8 cellular contexts compared by ENCODE assay signal in genomic region chr7:36658603-36659516, GRCh38.
DNase-seq lines count a peak whose midpoint lies in the region; ATAC-seq and TF ChIP-seq lines count a peak whose summit lies in the region.

No MANE protein-coding gene starts in this region.

- intact Hi-C loops in activated CD8-positive, alpha-beta T cell treated with anti-CD3 and anti-CD28 coated beads for 36 hours (cut with micrococcal nuclease): no loop called here
- intact Hi-C loops in activated naive CD4-positive, alpha-beta T cell treated with anti-CD3 and anti-CD28 coated beads for 36 hours (cut with micrococcal nuclease): no loop called here

- peaks cover 65% of the 10 kb centered on the region for H3K4me1 Mint-ChIP-seq in activated CD8-positive, alpha-beta T cell treated with anti-CD3 and anti-CD28 coated beads for 36 hours (ENCODE audit: low read depth)
- H3K4me1 Mint-ChIP-seq in activated CD8-positive, alpha-beta T cell treated with anti-CD3 and anti-CD28 coated beads, Interleukin-2, amount 10 ng/mL, durations not matched to agents 7 days and 5 days (ENCODE audit: low read depth): peaks cover 21% of the 10 kb centered on the region
- H3K4me1 Mint-ChIP-seq in immature natural killer cell: peaks cover 83 to 100% of the 10 kb centered on the region in 2 donors
- H3K4me1 Mint-ChIP-seq in activated naive CD4-positive, alpha-beta T cell treated with anti-CD3 and anti-CD28 coated beads for 36 hours (ENCODE audit: low read depth): peaks cover 12% of the 10 kb centered on the region

- peaks cover 25% of the 10 kb centered on the region for H3K36me3 Mint-ChIP-seq in activated CD8-positive, alpha-beta T cell treated with anti-CD3 and anti-CD28 coated beads for 36 hours (ENCODE audit: low read depth)
- peaks cover 11% of the 10 kb centered on the region for H3K36me3 Mint-ChIP-seq in activated CD8-positive, alpha-beta T cell treated with anti-CD3 and anti-CD28 coated beads, Interleukin-2, amount 10 ng/mL, durations not matched to agents 7 days and 5 days (ENCODE audit: low read depth)
- H3K36me3 Mint-ChIP-seq in immature natural killer cell: peaks cover 29 to 56% (median 30%) of the 10 kb centered on the region in 3 donors
- no peaks in the 10 kb centered on the region for H3K36me3 Mint-ChIP-seq in activated naive CD4-positive, alpha-beta T cell treated with anti-CD3 and anti-CD28 coated beads for 36 hours (ENCODE audit: low read depth)

- H3K27ac Mint-ChIP-seq in activated CD8-positive, alpha-beta T cell treated with anti-CD3 and anti-CD28 coated beads for 36 hours: peak overlapping the region; percentile 60
- H3K27ac Mint-ChIP-seq in activated CD8-positive, alpha-beta T cell treated with anti-CD3 and anti-CD28 coated beads, Interleukin-2, amount 10 ng/mL, durations not matched to agents 7 days and 5 days: no peak overlapping the region
- peak overlapping the region; percentile 75 to 97 (median 93) for H3K27ac Mint-ChIP-seq in immature natural killer cell
- H3K27ac Mint-ChIP-seq in activated naive CD4-positive, alpha-beta T cell treated with anti-CD3 and anti-CD28 coated beads for 36 hours: no peak overlapping the region

- no peak overlapping the region for H3K4me3 Mint-ChIP-seq in activated CD8-positive, alpha-beta T cell treated with anti-CD3 and anti-CD28 coated beads for 36 hours
- H3K4me3 Mint-ChIP-seq in activated CD8-positive, alpha-beta T cell treated with anti-CD3 and anti-CD28 coated beads, Interleukin-2, amount 10 ng/mL, durations not matched to agents 7 days and 5 days: no peak overlapping the region
- peak overlapping the region in 1 of 5 donors; percentile 80 for H3K4me3 Mint-ChIP-seq in immature natural killer cell
- H3K4me3 Mint-ChIP-seq in activated naive CD4-positive, alpha-beta T cell treated with anti-CD3 and anti-CD28 coated beads for 36 hours: no peak overlapping the region

- no peak for DNase-seq in activated CD8-positive, alpha-beta T cell treated with anti-CD3 and anti-CD28 coated beads for 36 hours
- no peak for DNase-seq in activated CD8-positive, alpha-beta T cell treated with anti-CD3 and anti-CD28 coated beads, Interleukin-2, amount 10 ng/mL, durations not matched to agents 7 days and 5 days
- DNase-seq in T1000 (lab: John Stamatoyannopoulos, UW): peak; percentile 63
- DNase-seq in immature natural killer cell: no peak
- peak; percentile 39 for DNase-seq in superior temporal gyrus (ENCODE audit: extremely low spot score)
- no peak for DNase-seq in SIG-M5 (lab: John Stamatoyannopoulos, UW)
- DNase-seq in activated naive CD4-positive, alpha-beta T cell treated with anti-CD3 and anti-CD28 coated beads for 36 hours: no peak
- DNase-seq in stimulated activated CD4-positive, alpha-beta T cell treated with anti-CD3 and anti-CD28 coated beads, Interleukin-15, amount 100 ng/mL, for 24 hours: no peak

- no peak for TF ChIP-seq CTCF in activated CD8-positive, alpha-beta T cell treated with anti-CD3 and anti-CD28 coated beads for 36 hours (IDR thresholded peaks at IDR 0.05)

- CTCF ChIA-PET in activated CD8-positive, alpha-beta T cell treated with anti-CD3 and anti-CD28 coated beads for 36 hours (lab: Charles Lee): interaction anchor here (0.8 to 1.7 kb wide), 6 partner anchors 11 to 523 kb away, joined by 3 to 5 read pairs (median 4); no protein-coding TSS in a partner anchor
- CTCF ChIA-PET in activated CD8-positive, alpha-beta T cell treated with anti-CD3 and anti-CD28 coated beads, Interleukin-2, amount 10 ng/mL, durations not matched to agents 7 days and 5 days (lab: Charles Lee): interaction anchor here (0.9 to 10.4 kb wide), 7 partner anchors 11 to 340 kb away, joined by 3 to 72 read pairs (median 4); no protein-coding TSS in a partner anchor
- CTCF ChIA-PET in activated naive CD4-positive, alpha-beta T cell treated with anti-CD3 and anti-CD28 coated beads for 36 hours (lab: Charles Lee): interaction anchor here (2.1 kb wide), 1 partner anchor 11 kb away, joined by 5 read pairs; no protein-coding TSS in a partner anchor

- H3K9me3 Mint-ChIP-seq in activated CD8-positive, alpha-beta T cell treated with anti-CD3 and anti-CD28 coated beads for 36 hours: no peaks in the 10 kb centered on the region
- H3K9me3 Mint-ChIP-seq in activated CD8-positive, alpha-beta T cell treated with anti-CD3 and anti-CD28 coated beads, Interleukin-2, amount 10 ng/mL, durations not matched to agents 7 days and 5 days (ENCODE audit: insufficient read depth): no peaks in the 10 kb centered on the region
- H3K9me3 Mint-ChIP-seq in immature natural killer cell: no peaks in the 10 kb centered on the region
- H3K9me3 Mint-ChIP-seq in activated naive CD4-positive, alpha-beta T cell treated with anti-CD3 and anti-CD28 coated beads for 36 hours: no peaks in the 10 kb centered on the region

- no peaks in the 10 kb centered on the region for H3K27me3 Mint-ChIP-seq in activated CD8-positive, alpha-beta T cell treated with anti-CD3 and anti-CD28 coated beads for 36 hours
- H3K27me3 Mint-ChIP-seq in activated CD8-positive, alpha-beta T cell treated with anti-CD3 and anti-CD28 coated beads, Interleukin-2, amount 10 ng/mL, durations not matched to agents 7 days and 5 days (ENCODE audit: low read depth): no peaks in the 10 kb centered on the region
- peaks cover 0 to 2% (median 2%) of the 10 kb centered on the region in 3 donors for H3K27me3 Mint-ChIP-seq in immature natural killer cell (ENCODE audit: low read depth in 3 of 3)
- H3K27me3 Mint-ChIP-seq in activated naive CD4-positive, alpha-beta T cell treated with anti-CD3 and anti-CD28 coated beads for 36 hours (ENCODE audit: low read depth): no peaks in the 10 kb centered on the region

- ATAC-seq in activated CD8-positive, alpha-beta T cell treated with anti-CD3 and anti-CD28 coated beads for 36 hours: peak; percentile 41
- ATAC-seq in activated CD8-positive, alpha-beta T cell treated with anti-CD3 and anti-CD28 coated beads, Interleukin-2, amount 10 ng/mL, durations not matched to agents 7 days and 5 days: no peak

- POLR2A ChIA-PET in activated CD8-positive, alpha-beta T cell treated with anti-CD3 and anti-CD28 coated beads for 36 hours (lab: Charles Lee): interaction anchor here (1.0 to 1.6 kb wide), 3 partner anchors 11 to 28 kb away, joined by 3 to 5 read pairs (median 3); no protein-coding TSS in a partner anchor
- POLR2A ChIA-PET in activated CD8-positive, alpha-beta T cell treated with anti-CD3 and anti-CD28 coated beads, Interleukin-2, amount 10 ng/mL, durations not matched to agents 7 days and 5 days (lab: Charles Lee): interaction anchor here (0.8 to 1.8 kb wide), 2 partner anchors 19 to 20 kb away, joined by 3 to 4 read pairs; no protein-coding TSS in a partner anchor

Comparison
In these comparisons a context has a peak if more than half of its experiments do, and no peak if none do; other contexts are left out.
1. H3K27ac Mint-ChIP-seq: peak in activated CD8-positive, alpha-beta T cell treated with anti-CD3 and anti-CD28 coated beads for 36 hours (single experiment) and immature natural killer cell (6 of 6); none in activated CD8-positive, alpha-beta T cell treated with anti-CD3 and anti-CD28 coated beads, Interleukin-2, amount 10 ng/mL, durations not matched to agents 7 days and 5 days (single experiment) and activated naive CD4-positive, alpha-beta T cell treated with anti-CD3 and anti-CD28 coated beads for 36 hours (single experiment).
2. DNase-seq: peak in T1000 (single experiment) and superior temporal gyrus (single experiment); none in activated CD8-positive, alpha-beta T cell treated with anti-CD3 and anti-CD28 coated beads for 36 hours (single experiment), activated CD8-positive, alpha-beta T cell treated with anti-CD3 and anti-CD28 coated beads, Interleukin-2, amount 10 ng/mL, durations not matched to agents 7 days and 5 days (single experiment), immature natural killer cell (0 of 3), SIG-M5 (single experiment), activated naive CD4-positive, alpha-beta T cell treated with anti-CD3 and anti-CD28 coated beads for 36 hours (single experiment) and stimulated activated CD4-positive, alpha-beta T cell treated with anti-CD3 and anti-CD28 coated beads, Interleukin-15, amount 100 ng/mL, for 24 hours (single experiment).